ENCODE assay signal across 2 cellular contexts in the genomic region with DNA sequence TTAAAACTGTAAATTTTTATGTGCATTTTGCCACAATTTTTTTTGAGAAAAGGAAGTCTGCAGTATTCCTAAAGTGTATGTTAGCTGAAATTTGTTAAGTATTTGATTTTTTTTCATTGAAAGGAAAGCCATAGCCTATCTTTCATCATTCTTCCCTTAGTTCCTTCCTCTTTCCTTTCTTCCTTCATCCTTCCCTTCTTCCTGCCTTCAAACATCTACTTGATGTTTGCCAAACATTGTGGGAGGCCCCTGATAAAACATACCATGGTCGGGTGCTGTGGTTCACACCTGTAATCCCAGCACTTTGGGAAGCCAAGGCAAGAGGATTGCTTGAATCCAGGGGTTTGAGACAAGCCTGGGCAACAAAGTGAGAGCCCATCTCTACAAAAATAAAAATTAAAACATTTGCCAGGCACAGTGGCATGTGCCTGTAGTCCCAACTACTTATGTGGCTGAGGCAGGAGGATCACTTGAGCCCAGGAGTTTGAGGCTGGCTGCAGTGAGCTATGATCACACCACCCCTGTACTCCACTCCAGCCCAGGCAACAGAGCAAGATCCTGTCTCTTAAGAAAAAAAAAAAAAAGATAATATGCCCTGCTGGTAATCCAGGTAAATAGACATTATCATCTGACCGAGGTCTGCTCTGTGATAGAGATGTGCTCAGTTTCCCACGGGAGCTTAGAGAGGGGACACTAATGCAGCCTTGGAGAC.
TF ChIP-seq lines count a peak whose summit lies in the region.

No MANE protein-coding gene starts in this region.

TF ChIP-seq in K562, 482 proteins besides CTCF, POLR2A, EP300 and RAD21 (continued from another document and continues in another):
- TF ChIP-seq, protein P1, sequence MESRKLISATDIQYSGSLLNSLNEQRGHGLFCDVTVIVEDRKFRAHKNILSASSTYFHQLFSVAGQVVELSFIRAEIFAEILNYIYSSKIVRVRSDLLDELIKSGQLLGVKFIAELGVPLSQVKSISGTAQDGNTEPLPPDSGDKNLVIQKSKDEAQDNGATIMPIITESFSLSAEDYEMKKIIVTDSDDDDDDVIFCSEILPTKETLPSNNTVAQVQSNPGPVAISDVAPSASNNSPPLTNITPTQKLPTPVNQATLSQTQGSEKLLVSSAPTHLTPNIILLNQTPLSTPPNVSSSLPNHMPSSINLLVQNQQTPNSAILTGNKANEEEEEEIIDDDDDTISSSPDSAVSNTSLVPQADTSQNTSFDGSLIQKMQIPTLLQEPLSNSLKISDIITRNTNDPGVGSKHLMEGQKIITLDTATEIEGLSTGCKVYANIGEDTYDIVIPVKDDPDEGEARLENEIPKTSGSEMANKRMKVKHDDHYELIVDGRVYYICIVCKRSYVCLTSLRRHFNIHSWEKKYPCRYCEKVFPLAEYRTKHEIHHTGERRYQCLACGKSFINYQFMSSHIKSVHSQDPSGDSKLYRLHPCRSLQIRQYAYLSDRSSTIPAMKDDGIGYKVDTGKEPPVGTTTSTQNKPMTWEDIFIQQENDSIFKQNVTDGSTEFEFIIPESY (CRISPR knock-in tag; IDR thresholded peaks at IDR 0.05), result no peak
- TF ChIP-seq POLR2AphosphoS5 (IDR thresholded peaks at IDR 0.05; ENCODE audit: control insufficient read depth, insufficient read depth, low read depth, low read length), result no peak
- TF ChIP-seq, protein P2, sequence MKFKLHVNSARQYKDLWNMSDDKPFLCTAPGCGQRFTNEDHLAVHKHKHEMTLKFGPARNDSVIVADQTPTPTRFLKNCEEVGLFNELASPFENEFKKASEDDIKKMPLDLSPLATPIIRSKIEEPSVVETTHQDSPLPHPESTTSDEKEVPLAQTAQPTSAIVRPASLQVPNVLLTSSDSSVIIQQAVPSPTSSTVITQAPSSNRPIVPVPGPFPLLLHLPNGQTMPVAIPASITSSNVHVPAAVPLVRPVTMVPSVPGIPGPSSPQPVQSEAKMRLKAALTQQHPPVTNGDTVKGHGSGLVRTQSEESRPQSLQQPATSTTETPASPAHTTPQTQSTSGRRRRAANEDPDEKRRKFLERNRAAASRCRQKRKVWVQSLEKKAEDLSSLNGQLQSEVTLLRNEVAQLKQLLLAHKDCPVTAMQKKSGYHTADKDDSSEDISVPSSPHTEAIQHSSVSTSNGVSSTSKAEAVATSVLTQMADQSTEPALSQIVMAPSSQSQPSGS (CRISPR knock-in tag; IDR thresholded peaks at IDR 0.05), result no peak
- no peak for TF ChIP-seq STAG1 (CRISPR knock-in tag; IDR thresholded peaks at IDR 0.05; ENCODE audit: borderline replicate concordance)
- TF ChIP-seq SAFB (IDR thresholded peaks at IDR 0.05; ENCODE audit: borderline replicate concordance, low read depth, low read length), result no peak
- TF ChIP-seq, protein P3, sequence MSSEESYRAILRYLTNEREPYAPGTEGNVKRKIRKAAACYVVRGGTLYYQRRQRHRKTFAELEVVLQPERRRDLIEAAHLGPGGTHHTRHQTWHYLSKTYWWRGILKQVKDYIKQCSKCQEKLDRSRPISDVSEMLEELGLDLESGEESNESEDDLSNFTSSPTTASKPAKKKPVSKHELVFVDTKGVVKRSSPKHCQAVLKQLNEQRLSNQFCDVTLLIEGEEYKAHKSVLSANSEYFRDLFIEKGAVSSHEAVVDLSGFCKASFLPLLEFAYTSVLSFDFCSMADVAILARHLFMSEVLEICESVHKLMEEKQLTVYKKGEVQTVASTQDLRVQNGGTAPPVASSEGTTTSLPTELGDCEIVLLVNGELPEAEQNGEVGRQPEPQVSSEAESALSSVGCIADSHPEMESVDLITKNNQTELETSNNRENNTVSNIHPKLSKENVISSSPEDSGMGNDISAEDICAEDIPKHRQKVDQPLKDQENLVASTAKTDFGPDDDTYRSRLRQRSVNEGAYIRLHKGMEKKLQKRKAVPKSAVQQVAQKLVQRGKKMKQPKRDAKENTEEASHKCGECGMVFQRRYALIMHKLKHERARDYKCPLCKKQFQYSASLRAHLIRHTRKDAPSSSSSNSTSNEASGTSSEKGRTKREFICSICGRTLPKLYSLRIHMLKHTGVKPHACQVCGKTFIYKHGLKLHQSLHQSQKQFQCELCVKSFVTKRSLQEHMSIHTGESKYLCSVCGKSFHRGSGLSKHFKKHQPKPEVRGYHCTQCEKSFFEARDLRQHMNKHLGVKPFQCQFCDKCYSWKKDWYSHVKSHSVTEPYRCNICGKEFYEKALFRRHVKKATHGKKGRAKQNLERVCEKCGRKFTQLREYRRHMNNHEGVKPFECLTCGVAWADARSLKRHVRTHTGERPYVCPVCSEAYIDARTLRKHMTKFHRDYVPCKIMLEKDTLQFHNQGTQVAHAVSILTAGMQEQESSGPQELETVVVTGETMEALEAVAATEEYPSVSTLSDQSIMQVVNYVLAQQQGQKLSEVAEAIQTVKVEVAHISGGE (CRISPR knock-in tag; IDR thresholded peaks at IDR 0.05), result no peak
- no peak for TF ChIP-seq ERF (CRISPR knock-in tag; IDR thresholded peaks at IDR 0.05)

TF ChIP-seq in GM23338, 12 proteins besides CTCF, POLR2A, EP300 and RAD21 (continued from another document):
- TF ChIP-seq, protein P4, sequence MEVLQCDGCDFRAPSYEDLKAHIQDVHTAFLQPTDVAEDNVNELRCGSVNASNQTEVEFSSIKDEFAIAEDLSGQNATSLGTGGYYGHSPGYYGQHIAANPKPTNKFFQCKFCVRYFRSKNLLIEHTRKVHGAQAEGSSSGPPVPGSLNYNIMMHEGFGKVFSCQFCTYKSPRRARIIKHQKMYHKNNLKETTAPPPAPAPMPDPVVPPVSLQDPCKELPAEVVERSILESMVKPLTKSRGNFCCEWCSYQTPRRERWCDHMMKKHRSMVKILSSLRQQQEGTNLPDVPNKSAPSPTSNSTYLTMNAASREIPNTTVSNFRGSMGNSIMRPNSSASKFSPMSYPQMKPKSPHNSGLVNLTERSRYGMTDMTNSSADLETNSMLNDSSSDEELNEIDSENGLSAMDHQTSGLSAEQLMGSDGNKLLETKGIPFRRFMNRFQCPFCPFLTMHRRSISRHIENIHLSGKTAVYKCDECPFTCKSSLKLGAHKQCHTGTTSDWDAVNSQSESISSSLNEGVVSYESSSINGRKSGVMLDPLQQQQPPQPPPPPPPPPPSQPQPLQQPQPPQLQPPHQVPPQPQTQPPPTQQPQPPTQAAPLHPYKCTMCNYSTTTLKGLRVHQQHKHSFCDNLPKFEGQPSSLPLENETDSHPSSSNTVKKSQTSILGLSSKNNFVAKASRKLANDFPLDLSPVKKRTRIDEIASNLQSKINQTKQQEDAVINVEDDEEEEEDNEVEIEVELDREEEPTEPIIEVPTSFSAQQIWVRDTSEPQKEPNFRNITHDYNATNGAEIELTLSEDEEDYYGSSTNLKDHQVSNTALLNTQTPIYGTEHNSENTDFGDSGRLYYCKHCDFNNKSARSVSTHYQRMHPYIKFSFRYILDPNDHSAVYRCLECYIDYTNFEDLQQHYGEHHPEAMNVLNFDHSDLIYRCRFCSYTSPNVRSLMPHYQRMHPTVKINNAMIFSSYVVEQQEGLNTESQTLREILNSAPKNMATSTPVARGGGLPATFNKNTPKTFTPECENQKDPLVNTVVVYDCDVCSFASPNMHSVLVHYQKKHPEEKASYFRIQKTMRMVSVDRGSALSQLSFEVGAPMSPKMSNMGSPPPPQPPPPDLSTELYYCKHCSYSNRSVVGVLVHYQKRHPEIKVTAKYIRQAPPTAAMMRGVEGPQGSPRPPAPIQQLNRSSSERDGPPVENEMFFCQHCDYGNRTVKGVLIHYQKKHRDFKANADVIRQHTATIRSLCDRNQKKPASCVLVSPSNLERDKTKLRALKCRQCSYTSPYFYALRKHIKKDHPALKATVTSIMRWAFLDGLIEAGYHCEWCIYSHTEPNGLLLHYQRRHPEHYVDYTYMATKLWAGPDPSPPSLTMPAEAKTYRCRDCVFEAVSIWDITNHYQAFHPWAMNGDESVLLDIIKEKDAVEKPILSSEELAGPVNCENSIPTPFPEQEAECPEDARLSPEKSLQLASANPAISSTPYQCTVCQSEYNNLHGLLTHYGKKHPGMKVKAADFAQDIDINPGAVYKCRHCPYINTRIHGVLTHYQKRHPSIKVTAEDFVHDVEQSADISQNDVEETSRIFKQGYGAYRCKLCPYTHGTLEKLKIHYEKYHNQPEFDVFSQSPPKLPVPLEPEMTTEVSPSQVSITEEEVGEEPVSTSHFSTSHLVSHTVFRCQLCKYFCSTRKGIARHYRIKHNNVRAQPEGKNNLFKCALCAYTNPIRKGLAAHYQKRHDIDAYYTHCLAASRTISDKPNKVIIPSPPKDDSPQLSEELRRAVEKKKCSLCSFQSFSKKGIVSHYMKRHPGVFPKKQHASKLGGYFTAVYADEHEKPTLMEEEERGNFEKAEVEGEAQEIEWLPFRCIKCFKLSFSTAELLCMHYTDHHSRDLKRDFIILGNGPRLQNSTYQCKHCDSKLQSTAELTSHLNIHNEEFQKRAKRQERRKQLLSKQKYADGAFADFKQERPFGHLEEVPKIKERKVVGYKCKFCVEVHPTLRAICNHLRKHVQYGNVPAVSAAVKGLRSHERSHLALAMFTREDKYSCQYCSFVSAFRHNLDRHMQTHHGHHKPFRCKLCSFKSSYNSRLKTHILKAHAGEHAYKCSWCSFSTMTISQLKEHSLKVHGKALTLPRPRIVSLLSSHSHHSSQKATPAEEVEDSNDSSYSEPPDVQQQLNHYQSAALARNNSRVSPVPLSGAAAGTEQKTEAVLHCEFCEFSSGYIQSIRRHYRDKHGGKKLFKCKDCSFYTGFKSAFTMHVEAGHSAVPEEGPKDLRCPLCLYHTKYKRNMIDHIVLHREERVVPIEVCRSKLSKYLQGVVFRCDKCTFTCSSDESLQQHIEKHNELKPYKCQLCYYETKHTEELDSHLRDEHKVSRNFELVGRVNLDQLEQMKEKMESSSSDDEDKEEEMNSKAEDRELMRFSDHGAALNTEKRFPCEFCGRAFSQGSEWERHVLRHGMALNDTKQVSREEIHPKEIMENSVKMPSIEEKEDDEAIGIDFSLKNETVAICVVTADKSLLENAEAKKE (CRISPR knock-in tag; IDR thresholded peaks at IDR 0.05), result no peak
- TF ChIP-seq ZNF114 (CRISPR knock-in tag; IDR thresholded peaks at IDR 0.05), result no peak
